9 cellular contexts compared by ENCODE assay signal in the genomic region with DNA sequence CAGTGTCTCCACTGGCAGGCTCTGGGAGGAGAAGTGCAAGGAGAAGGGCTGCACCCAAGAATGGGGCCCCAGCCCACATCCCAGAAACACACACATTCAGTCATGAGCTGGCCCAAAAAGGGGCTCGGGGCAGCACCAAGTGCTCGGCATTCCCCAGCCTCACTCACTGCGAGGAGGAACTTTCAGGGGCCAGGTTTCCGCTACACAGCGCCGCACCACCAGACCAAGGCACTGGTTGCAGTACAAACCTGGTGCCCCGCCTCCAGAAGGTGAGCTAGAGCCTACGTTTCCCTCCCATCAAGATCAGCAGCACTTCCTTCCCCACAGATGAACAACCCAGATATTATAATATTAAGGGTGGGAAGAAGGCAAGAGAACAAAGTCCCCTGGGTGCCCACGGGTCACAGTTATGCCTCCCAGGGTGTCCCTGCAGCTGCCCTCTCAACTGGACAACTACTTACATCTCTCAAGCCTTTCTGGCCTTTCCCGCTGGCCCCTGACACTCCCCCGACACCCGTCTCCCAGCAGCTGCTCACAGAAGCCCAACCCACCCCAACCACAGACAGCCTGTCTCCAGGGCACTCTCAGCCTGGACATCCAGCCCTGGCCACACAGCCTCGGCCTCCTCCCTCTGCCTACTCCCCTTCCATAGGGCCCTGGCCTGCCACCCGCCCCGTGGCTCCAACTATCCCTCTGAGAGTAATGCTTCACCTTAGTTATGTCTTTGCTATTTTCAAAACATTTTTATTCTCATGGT. TPM values are rescaled to one million over a fixed set of nuclear protein-coding genes. Genes with fewer than 3 reads are reported as not detected.
DNase-seq lines count a peak whose midpoint lies in the region; ATAC-seq lines count a peak whose summit lies in the region.
"Had no signal": no experiment of that assay in that cellular context is flagged by ENCODE, and none has a peak within 500 bp of the region (broad histone marks: within the 10 kb centered on the region; RNA-seq: fewer than 3 reads in every experiment).

No MANE protein-coding gene starts in this region.

- no peaks in the 10 kb centered on the region for H3K27me3 ChIP-seq in SJCRH30

- H3K36me3 ChIP-seq in SJCRH30, result no peaks in the 10 kb centered on the region

- DNase-seq in SJCRH30, result peak; percentile 69 to 73
- peak; percentile 54 for DNase-seq in activated T-cell treated with anti-CD3 and anti-CD28 coated beads, Interleukin-2, amount 50 U/mL, for 4 hours
- DNase-seq in immature natural killer cell, result no peak
- peak; percentile 62 to 74 (median 67) for DNase-seq in stimulated activated naive CD4-positive, alpha-beta T cell (lab: John Stamatoyannopoulos, UW)
- DNase-seq in inferior parietal cortex (ENCODE audit: extremely low spot score), result no peak
- DNase-seq in RPMI8226, result no peak
- DNase-seq: GM23248, nucleus accumbens had no signal

- H3K27ac ChIP-seq in SJCRH30, result no peak overlapping the region; the same call in 1 of the 2 replicates
- H3K27ac ChIP-seq: GM23248 had no signal

- peak overlapping the region; percentile 86 for H3K4me3 Mint-ChIP-seq in activated T-cell treated with anti-CD3 and anti-CD28 coated beads, Interleukin-2, amount 50 U/mL, for 4 hours
- H3K4me3 Mint-ChIP-seq in immature natural killer cell, result peak overlapping the region in 2 of 5 donors; percentile 10 to 54

- peaks cover 75% of the 10 kb centered on the region for H3K4me1 Mint-ChIP-seq in activated T-cell treated with anti-CD3 and anti-CD28 coated beads, Interleukin-2, amount 50 U/mL, for 4 hours (ENCODE audit: low read depth)
- H3K4me1 Mint-ChIP-seq in immature natural killer cell, result peaks cover 57 to 61% of the 10 kb centered on the region in 2 donors

- H3K4me1 ChIP-seq in SJCRH30, result peaks cover 32% of the 10 kb centered on the region

- H3K9me3 Mint-ChIP-seq in activated T-cell treated with anti-CD3 and anti-CD28 coated beads, Interleukin-2, amount 50 U/mL, for 4 hours, result no peaks in the 10 kb centered on the region
- H3K9me3 Mint-ChIP-seq in immature natural killer cell, result no peaks in the 10 kb centered on the region

- H3K27ac Mint-ChIP-seq in immature natural killer cell, result peak overlapping the region; percentile 29 to 92 (median 81)

- peaks cover 14% of the 10 kb centered on the region for H3K36me3 Mint-ChIP-seq in activated T-cell treated with anti-CD3 and anti-CD28 coated beads, Interleukin-2, amount 50 U/mL, for 4 hours (ENCODE audit: insufficient read depth)
- peaks cover 3 to 10% (median 7%) of the 10 kb centered on the region in 3 donors for H3K36me3 Mint-ChIP-seq in immature natural killer cell

- no peaks in the 10 kb centered on the region for H3K27me3 Mint-ChIP-seq in activated T-cell treated with anti-CD3 and anti-CD28 coated beads, Interleukin-2, amount 50 U/mL, for 4 hours (ENCODE audit: low read depth)
- H3K27me3 Mint-ChIP-seq in immature natural killer cell (ENCODE audit: low read depth in 3 of 3), result peaks cover 10 to 15% (median 13%) of the 10 kb centered on the region in 3 donors

- ATAC-seq in activated T-cell treated with anti-CD3 and anti-CD28 coated beads, Interleukin-2, amount 50 U/mL, for 4 hours, result peak; percentile 50 to 59
- no peak for ATAC-seq in GM18867 (IDR thresholded peaks at IDR 0.05; ENCODE audit: unreplicated experiment)

- H3K9me3 ChIP-seq in SJCRH30 (replicated peaks), result no peaks in the 10 kb centered on the region

- H3K4me3 ChIP-seq in SJCRH30, result no peak overlapping the region
- H3K4me3 ChIP-seq: GM23248 had no signal

RNA-seq across cellular contexts. Expression of gene PBXIP1, which starts 3.8 kb away (rescaled TPM):
- total RNA-seq in SJCRH30 (2014; rRNA removed; shearing (Covaris generic)), result 40.2 TPM in 2 replicates
- total RNA-seq in activated T-cell treated with anti-CD3 and anti-CD28 coated beads, Interleukin-2, amount 50 U/mL, for 4 hours, result 10 to 100 TPM in 1 of 3 donors, 1 to 10 TPM in 2; 7.7 to 12.7 (median 9.5) TPM
- 100 to 1,000 TPM in 1 of 3 donors, 10 to 100 TPM in 2; 45.1 to 117 (median 94.6) TPM for polyA plus RNA-seq in immature natural killer cell

RNA-seq across cellular contexts. Expression of gene PYGO2, which starts 9.5 kb away (rescaled TPM):
- 29.4 and 29.8 TPM in 2 replicates for total RNA-seq in SJCRH30 (2014; rRNA removed; shearing (Covaris generic))
- total RNA-seq in activated T-cell treated with anti-CD3 and anti-CD28 coated beads, Interleukin-2, amount 50 U/mL, for 4 hours, result 10 to 100 TPM; 27.6 to 28.3 (median 28.1) TPM
- 10 to 100 TPM; 15.0 to 39.1 (median 15.4) TPM for polyA plus RNA-seq in immature natural killer cell

RNA-seq across cellular contexts. Expression of gene PMVK, which starts 15.6 kb away (rescaled TPM):
- total RNA-seq in SJCRH30 (2014; rRNA removed; shearing (Covaris generic)), result 4.6 and 4.9 TPM in 2 replicates
- 10 to 100 TPM; 46.7 to 53.0 (median 48.3) TPM for total RNA-seq in activated T-cell treated with anti-CD3 and anti-CD28 coated beads, Interleukin-2, amount 50 U/mL, for 4 hours
- 10 to 100 TPM; 52.5 to 53.8 (median 53.6) TPM for polyA plus RNA-seq in immature natural killer cell

RNA-seq across cellular contexts. Expression of gene SHC1, which starts 18.5 kb away (rescaled TPM):
- 102 and 110 TPM in 2 replicates for total RNA-seq in SJCRH30 (2014; rRNA removed; shearing (Covaris generic))
- total RNA-seq in activated T-cell treated with anti-CD3 and anti-CD28 coated beads, Interleukin-2, amount 50 U/mL, for 4 hours, result 10 to 100 TPM; 38.7 to 43.7 (median 39.2) TPM
- 10 to 100 TPM; 32.3 to 49.4 (median 42.5) TPM for polyA plus RNA-seq in immature natural killer cell

RNA-seq across cellular contexts. Expression of gene CKS1B, which starts 22.4 kb away (rescaled TPM):
- total RNA-seq in SJCRH30 (2014; rRNA removed; shearing (Covaris generic)), result 299 and 303 TPM in 2 replicates
- 10 to 100 TPM; 61.5 to 78.5 (median 76.7) TPM for total RNA-seq in activated T-cell treated with anti-CD3 and anti-CD28 coated beads, Interleukin-2, amount 50 U/mL, for 4 hours
- polyA plus RNA-seq in immature natural killer cell, result 10 to 100 TPM; 59.5 to 82.7 (median 67.5) TPM

Comparison
In these comparisons a context has a peak if more than half of its experiments do, and no peak if none do; other contexts are left out.
1. DNase-seq: peak in SJCRH30 (2 of 2), activated T-cell treated with anti-CD3 and anti-CD28 coated beads, Interleukin-2, amount 50 U/mL, for 4 hours (single experiment) and stimulated activated naive CD4-positive, alpha-beta T cell (6 of 6); none in immature natural killer cell (0 of 3), inferior parietal cortex (single experiment) and RPMI8226 (single experiment).